In the genomic region with DNA sequence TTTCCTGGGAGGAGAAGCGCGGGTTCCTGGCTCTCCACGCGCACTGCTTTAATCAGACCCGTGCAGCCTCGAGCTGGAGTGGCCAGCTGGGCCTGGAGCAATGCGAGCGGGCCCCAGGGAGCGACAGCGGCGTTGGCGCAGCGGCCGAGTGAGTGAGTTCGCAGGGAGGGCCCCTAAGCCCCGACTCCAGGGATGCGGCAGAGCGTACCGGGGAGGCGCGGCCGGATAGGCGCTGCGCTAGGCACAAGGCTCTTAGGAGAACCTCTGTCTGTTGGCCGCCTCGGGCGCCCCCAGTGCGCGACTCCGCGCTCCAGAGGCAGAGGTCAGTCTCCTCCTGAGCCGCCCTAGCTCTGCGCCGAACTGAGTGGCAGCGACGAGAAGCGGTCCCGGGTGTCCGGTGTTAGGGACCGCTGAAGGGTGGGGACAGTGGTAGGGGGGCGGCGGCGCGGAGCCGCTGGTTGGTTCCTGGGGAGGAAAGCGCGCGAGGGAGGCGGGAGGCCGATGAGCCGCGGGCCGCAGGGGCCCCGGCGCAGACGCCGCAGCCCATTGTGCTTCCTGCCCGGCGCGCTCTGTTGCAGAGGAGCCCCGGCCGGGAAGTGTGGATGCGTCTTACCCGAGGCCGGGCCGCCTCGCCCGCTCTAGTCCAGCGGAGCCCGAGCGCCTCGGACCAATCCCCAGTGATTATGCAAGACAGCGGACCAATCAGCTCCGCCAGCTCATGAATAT, we compare ENCODE assay signal across 1 cellular context.
A peak's percentile ranks its signal among the peaks of the same experiment; 100 is the strongest.
TF ChIP-seq lines count a peak whose summit lies in the region.

No MANE protein-coding gene starts in this region.

TF ChIP-seq in K562, 482 proteins besides CTCF, POLR2A, EP300 and RAD21 (continued from another document and continues in another):
- TF ChIP-seq, protein P1, sequence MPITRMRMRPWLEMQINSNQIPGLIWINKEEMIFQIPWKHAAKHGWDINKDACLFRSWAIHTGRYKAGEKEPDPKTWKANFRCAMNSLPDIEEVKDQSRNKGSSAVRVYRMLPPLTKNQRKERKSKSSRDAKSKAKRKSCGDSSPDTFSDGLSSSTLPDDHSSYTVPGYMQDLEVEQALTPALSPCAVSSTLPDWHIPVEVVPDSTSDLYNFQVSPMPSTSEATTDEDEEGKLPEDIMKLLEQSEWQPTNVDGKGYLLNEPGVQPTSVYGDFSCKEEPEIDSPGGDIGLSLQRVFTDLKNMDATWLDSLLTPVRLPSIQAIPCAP (CRISPR knock-in tag; IDR thresholded peaks at IDR 0.05; ENCODE audit: borderline replicate concordance) = peak; percentile 86; the same call in 1 of the 2 replicates
- TF ChIP-seq RBM14 (IDR thresholded peaks at IDR 0.05; ENCODE audit: borderline replicate concordance, insufficient read depth, low read depth, low read length) = 0 out of 2 replicates have a peak, but pooled peaks have one; percentile 72
- no peak for TF ChIP-seq DPF2 (IDR thresholded peaks at IDR 0.05)
- 0 out of 2 replicates have a peak, but pooled peaks have one; percentile 24 for TF ChIP-seq SRSF3 (IDR thresholded peaks at IDR 0.05; ENCODE audit: insufficient read depth, low read length)
- TF ChIP-seq, protein P2, sequence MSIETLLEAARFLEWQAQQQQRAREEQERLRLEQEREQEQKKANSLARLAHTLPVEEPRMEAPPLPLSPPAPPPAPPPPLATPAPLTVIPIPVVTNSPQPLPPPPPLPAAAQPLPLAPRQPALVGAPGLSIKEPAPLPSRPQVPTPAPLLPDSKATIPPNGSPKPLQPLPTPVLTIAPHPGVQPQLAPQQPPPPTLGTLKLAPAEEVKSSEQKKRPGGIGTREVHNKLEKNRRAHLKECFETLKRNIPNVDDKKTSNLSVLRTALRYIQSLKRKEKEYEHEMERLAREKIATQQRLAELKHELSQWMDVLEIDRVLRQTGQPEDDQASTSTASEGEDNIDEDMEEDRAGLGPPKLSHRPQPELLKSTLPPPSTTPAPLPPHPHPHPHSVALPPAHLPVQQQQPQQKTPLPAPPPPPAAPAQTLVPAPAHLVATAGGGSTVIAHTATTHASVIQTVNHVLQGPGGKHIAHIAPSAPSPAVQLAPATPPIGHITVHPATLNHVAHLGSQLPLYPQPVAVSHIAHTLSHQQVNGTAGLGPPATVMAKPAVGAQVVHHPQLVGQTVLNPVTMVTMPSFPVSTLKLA (conservative IDR thresholded peaks at IDR 0.05) = peak in 1 of 2 experiments; percentile 78; a peak in 2 of 4 replicates
- peak; percentile 91; the same call in 1 of the 2 replicates for TF ChIP-seq E2F3 (CRISPR knock-in tag; IDR thresholded peaks at IDR 0.05)
- no peak for TF ChIP-seq ZNF445 (CRISPR knock-in tag; IDR thresholded peaks at IDR 0.05; ENCODE audit: low read depth)
- TF ChIP-seq MXI1 (IDR thresholded peaks at IDR 0.05; ENCODE audit: low read depth, low read length) = no peak
- 0 out of 2 replicates have a peak, but pooled peaks have one; percentile 58 for TF ChIP-seq BCOR (IDR thresholded peaks at IDR 0.05)
- TF ChIP-seq HDAC2 (IDR thresholded peaks at IDR 0.05) = peak; percentile 10; the same call in 1 of the 2 replicates
- peak; percentile 82 for TF ChIP-seq CCNT2 (IDR thresholded peaks at IDR 0.05; ENCODE audit: borderline replicate concordance, extremely low read depth, insufficient read length, low read depth, low read length)
- TF ChIP-seq MEF2A (IDR thresholded peaks at IDR 0.05; ENCODE audit: control insufficient read depth, low read depth, low read length) = no peak
- TF ChIP-seq NFRKB (IDR thresholded peaks at IDR 0.05; ENCODE audit: low read depth) = peak; percentile 19; the same call in 1 of the 2 replicates
- no peak for TF ChIP-seq ZNF197 (CRISPR knock-in tag; IDR thresholded peaks at IDR 0.05; ENCODE audit: low read depth)
- TF ChIP-seq TFAM (CRISPR knock-in tag; conservative IDR thresholded peaks at IDR 0.05) = no peak
- peak; percentile 93 for TF ChIP-seq HNRNPLL (IDR thresholded peaks at IDR 0.05; ENCODE audit: low read depth, low read length, poor library complexity, severe bottlenecking)
- TF ChIP-seq ZNF24 (IDR thresholded peaks at IDR 0.05) = peak; percentile 11; the same call in 1 of the 2 replicates
- no peak; the same call in 1 of the 2 replicates for TF ChIP-seq EGR1 (conservative IDR thresholded peaks at IDR 0.05)
- peak; percentile 97 for TF ChIP-seq RBFOX2 (IDR thresholded peaks at IDR 0.05; ENCODE audit: low read depth, low read length)
- TF ChIP-seq RBM17 (IDR thresholded peaks at IDR 0.05; ENCODE audit: borderline replicate concordance, low read depth, low read length) = no peak
- TF ChIP-seq CTBP1 (IDR thresholded peaks at IDR 0.05; ENCODE audit: borderline replicate concordance) = peak; percentile 86
- no peak for TF ChIP-seq YBX1 (IDR thresholded peaks at IDR 0.05)
- no peak for TF ChIP-seq ZNF584 (CRISPR knock-in tag; IDR thresholded peaks at IDR 0.05; ENCODE audit: low read depth)
- TF ChIP-seq, protein P3, sequence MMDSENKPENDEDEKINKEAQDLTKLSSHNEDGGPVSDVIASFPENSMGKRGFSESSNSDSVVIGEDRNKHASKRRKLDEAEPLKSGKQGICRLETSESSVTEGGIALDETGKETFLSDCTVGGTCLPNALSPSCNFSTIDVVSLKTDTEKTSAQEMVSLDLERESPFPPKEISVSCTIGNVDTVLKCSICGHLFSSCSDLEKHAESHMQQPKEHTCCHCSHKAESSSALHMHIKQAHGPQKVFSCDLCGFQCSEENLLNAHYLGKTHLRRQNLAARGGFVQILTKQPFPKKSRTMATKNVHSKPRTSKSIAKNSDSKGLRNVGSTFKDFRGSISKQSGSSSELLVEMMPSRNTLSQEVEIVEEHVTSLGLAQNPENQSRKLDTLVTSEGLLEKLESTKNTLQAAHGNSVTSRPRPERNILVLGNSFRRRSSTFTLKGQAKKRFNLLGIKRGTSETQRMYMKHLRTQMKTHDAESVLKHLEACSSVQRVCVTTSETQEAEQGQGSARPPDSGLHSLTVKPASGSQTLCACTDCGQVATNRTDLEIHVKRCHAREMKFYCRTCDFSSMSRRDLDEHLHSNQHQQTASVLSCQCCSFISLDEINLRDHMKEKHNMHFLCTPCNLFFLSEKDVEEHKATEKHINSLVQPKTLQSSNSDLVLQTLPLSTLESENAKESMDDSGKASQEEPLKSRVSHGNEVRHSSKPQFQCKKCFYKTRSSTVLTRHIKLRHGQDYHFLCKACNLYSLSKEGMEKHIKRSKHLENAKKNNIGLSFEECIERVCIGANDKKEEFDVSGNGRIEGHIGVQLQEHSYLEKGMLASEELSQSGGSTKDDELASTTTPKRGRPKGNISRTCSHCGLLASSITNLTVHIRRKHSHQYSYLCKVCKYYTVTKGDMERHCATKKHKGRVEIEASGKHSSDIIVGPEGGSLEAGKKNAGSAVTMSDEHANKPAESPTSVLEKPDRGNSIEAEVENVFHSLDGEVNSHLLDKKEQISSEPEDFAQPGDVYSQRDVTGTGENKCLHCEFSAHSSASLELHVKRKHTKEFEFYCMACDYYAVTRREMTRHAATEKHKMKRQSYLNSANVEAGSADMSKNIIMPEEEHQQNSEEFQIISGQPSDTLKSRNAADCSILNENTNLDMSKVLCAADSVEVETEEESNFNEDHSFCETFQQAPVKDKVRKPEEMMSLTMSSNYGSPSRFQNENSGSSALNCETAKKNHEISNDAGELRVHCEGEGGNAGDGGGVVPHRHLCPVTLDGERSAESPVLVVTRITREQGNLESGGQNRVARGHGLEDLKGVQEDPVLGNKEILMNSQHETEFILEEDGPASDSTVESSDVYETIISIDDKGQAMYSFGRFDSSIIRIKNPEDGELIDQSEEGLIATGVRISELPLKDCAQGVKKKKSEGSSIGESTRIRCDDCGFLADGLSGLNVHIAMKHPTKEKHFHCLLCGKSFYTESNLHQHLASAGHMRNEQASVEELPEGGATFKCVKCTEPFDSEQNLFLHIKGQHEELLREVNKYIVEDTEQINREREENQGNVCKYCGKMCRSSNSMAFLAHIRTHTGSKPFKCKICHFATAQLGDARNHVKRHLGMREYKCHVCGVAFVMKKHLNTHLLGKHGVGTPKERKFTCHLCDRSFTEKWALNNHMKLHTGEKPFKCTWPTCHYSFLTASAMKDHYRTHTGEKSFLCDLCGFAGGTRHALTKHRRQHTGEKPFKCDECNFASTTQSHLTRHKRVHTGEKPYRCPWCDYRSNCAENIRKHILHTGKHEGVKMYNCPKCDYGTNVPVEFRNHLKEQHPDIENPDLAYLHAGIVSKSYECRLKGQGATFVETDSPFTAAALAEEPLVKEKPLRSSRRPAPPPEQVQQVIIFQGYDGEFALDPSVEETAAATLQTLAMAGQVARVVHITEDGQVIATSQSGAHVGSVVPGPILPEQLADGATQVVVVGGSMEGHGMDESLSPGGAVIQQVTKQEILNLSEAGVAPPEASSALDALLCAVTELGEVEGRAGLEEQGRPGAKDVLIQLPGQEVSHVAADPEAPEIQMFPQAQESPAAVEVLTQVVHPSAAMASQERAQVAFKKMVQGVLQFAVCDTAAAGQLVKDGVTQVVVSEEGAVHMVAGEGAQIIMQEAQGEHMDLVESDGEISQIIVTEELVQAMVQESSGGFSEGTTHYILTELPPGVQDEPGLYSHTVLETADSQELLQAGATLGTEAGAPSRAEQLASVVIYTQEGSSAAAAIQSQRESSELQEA (IDR thresholded peaks at IDR 0.05; ENCODE audit: low read depth) = no peak
- no peak for TF ChIP-seq ZNF174 (CRISPR knock-in tag; IDR thresholded peaks at IDR 0.05)
- TF ChIP-seq ID3 (CRISPR knock-in tag; IDR thresholded peaks at IDR 0.05) = no peak
- TF ChIP-seq ID3 (tag; IDR thresholded peaks at IDR 0.05) = peak; percentile 66
- TF ChIP-seq MBD2 (IDR thresholded peaks at IDR 0.05; ENCODE audit: borderline replicate concordance, low read depth) = peak; percentile 56; the same call in 1 of the 2 replicates
- peak; percentile 97 for TF ChIP-seq CEBPB (tag; IDR thresholded peaks at IDR 0.05)
- peak; percentile 77; the same call in 1 of the 2 replicates for TF ChIP-seq THAP7 (CRISPR knock-in tag; IDR thresholded peaks at IDR 0.05)
- peak; percentile 50 for TF ChIP-seq RBBP5 (IDR thresholded peaks at IDR 0.05; ENCODE audit: borderline replicate concordance, insufficient read depth, low read length, poor library complexity, severe bottlenecking)
- TF ChIP-seq ZNF395 (CRISPR knock-in tag; IDR thresholded peaks at IDR 0.05) = 0 out of 2 replicates have a peak, but pooled peaks have one; percentile 29
- TF ChIP-seq MAX (CRISPR knock-in tag; IDR thresholded peaks at IDR 0.05) = peak; percentile 81
- TF ChIP-seq DACH1 (IDR thresholded peaks at IDR 0.05; ENCODE audit: partially characterized antibody) = peak; percentile 29
- peak; percentile 95 for TF ChIP-seq TFAP4 (CRISPR knock-in tag; IDR thresholded peaks at IDR 0.05; ENCODE audit: borderline replicate concordance)
- TF ChIP-seq SMAD3 (CRISPR knock-in tag; conservative IDR thresholded peaks at IDR 0.05) = no peak
- peak; percentile 60; the same call in 1 of the 2 replicates for TF ChIP-seq MTA3 (IDR thresholded peaks at IDR 0.05; ENCODE audit: borderline replicate concordance)
- TF ChIP-seq EP400 (IDR thresholded peaks at IDR 0.05) = no peak; the same call in none of the 2 replicates
- no peak for TF ChIP-seq TAF9B (IDR thresholded peaks at IDR 0.05; ENCODE audit: partially characterized antibody)
- no peak for TF ChIP-seq SNIP1 (IDR thresholded peaks at IDR 0.05; ENCODE audit: low read depth)
- no peak for TF ChIP-seq ZNF3 (CRISPR knock-in tag; IDR thresholded peaks at IDR 0.05)
- 0 out of 2 replicates have a peak, but pooled peaks have one; percentile 74 for TF ChIP-seq ZBTB17 (CRISPR knock-in tag; IDR thresholded peaks at IDR 0.05)
- peak; percentile 90 for TF ChIP-seq SUPT5H (IDR thresholded peaks at IDR 0.05)
- peak; percentile 69; the same call in 1 of the 2 replicates for TF ChIP-seq ATF6 (CRISPR knock-in tag; IDR thresholded peaks at IDR 0.05)
